In the genomic region with DNA sequence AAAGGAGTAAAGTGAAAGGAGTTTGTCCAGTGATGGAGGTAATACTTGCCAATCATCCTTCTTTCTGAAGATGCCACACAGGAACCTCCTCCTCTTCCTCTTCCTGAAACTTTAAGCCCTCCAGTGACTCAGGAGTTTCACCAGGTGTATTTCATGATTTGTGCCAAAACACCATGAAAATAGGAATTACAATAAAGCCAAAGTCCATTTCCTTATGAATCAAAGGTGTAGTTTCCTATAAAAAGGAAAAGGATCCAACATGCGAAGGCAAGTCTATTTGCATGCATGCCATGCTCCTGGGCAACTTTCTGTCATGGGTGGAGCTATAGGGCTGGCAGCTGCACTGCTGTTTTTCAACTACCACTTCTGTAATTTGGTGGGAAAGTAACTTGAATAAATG, we compare ENCODE assay signal across 26 cellular contexts. TPM values are rescaled to one million over a fixed set of nuclear protein-coding genes. Genes with fewer than 3 reads are reported as not detected.
DNase-seq lines count a peak whose midpoint lies in the region; ATAC-seq and TF ChIP-seq lines count a peak whose summit lies in the region.
"Had no signal": no experiment of that assay in that cellular context is flagged by ENCODE, and none has a peak within 500 bp of the region (broad histone marks: within the 10 kb centered on the region; RNA-seq: fewer than 3 reads in every experiment).

No MANE protein-coding gene starts in this region.

- H3K9me3 ChIP-seq in OCI-LY1 (ENCODE audit: low read length), result 0 out of 2 replicates have a peak, but pooled peaks cover 5% of the 10 kb centered on the region
- H3K9me3 ChIP-seq: body of pancreas, ovary, testis, vagina had no signal

- H3K79me2 ChIP-seq in GM23338 (replicated peaks; ENCODE audit: insufficient read depth), result no peaks in the 10 kb centered on the region
- H3K79me2 ChIP-seq in OCI-LY1 (ENCODE audit: insufficient read depth, low read length), result no peaks in the 10 kb centered on the region

- H3K4me3 ChIP-seq in GM23338, result no peak overlapping the region
- peak overlapping the region; percentile 5 for H3K4me3 ChIP-seq in OCI-LY1 (ENCODE audit: low read depth, low read length, poor library complexity, severe bottlenecking)
- H3K4me3 ChIP-seq in epithelial cell of esophagus (ENCODE audit: low read length), result no peak overlapping the region
- H3K4me3 ChIP-seq in coronary artery, result no peak overlapping the region
- H3K4me3 ChIP-seq: body of pancreas, ovary, right atrium auricular region, testis, vagina had no signal

- H3K36me3 ChIP-seq in GM23338 (ENCODE audit: insufficient read depth) (no peaks in the 10 kb centered on the region), OCI-LY1 (ENCODE audit: insufficient read depth, low read length) (peaks cover 6% of the 10 kb centered on the region; the same call in 1 of the 2 replicates)
- H3K36me3 ChIP-seq: ovary, right atrium auricular region, vagina had no signal

- H4K20me1 ChIP-seq in GM23338 (replicated peaks; ENCODE audit: insufficient read depth) (no peaks in the 10 kb centered on the region), OCI-LY1 (ENCODE audit: insufficient read depth, low read length) (no peaks in the 10 kb centered on the region)

- no peak overlapping the region for H3K4me2 ChIP-seq in GM23338
- peak overlapping the region; percentile 40 for H3K4me2 ChIP-seq in OCI-LY1 (ENCODE audit: low read length)

- peaks cover 9% of the 10 kb centered on the region for H3K9me2 ChIP-seq in GM23338 (ENCODE audit: insufficient read depth)
- no peaks in the 10 kb centered on the region for H3K9me2 ChIP-seq in OCI-LY1 (ENCODE audit: low read depth, low read length)

- DNase-seq in GM23338 (ENCODE audit: low spot score) (no peak), epithelial cell of esophagus (ENCODE audit: low read depth) (peak; percentile 42), coronary artery (ENCODE audit: low spot score) (no peak), HUDEP-2 (lab: John Stamatoyannopoulos, UW; ENCODE audit: unreplicated experiment in 76 of 76) (no peak)
- DNase-seq in stimulated activated naive B cell treated with anti-CD40 and anti-IgM and Interleukin-4, amounts not matched to agents 10 μg/mL and 1 μg/mL and 100 μg/mL, for 72 hours, result no peak
- DNase-seq: activated gamma-delta T cell treated with Interleukin-2 at 50 U/mL for 16 hours; activated T-cell treated with anti-CD3 and anti-CD28 coated beads, Interleukin-2, amount 50 U/mL, for 24 hours; body of pancreas; CD8-positive, alpha-beta T cell; DMS153; NCI-H2029 treated with DMSO at 0.1 percent for 48 hours; NCI-H446 treated with DMSO at 0.1 percent for 48 hours; nephron progenitor cell; ovary; stimulated activated CD4-positive, alpha-beta T cell treated with anti-CD3 and anti-CD28 coated beads, Interleukin-4, amount 100 ng/mL, for 1 hour; stimulated activated naive CD4-positive, alpha-beta T cell; testis had no signal

- no peak overlapping the region for H3K4me3 Mint-ChIP-seq in GM23338
- H3K4me3 Mint-ChIP-seq in stimulated activated naive B cell treated with anti-CD40 and anti-IgM and Interleukin-4, amounts not matched to agents 10 μg/mL and 1 μg/mL and 100 μg/mL, for 72 hours, result no peak overlapping the region
- H3K4me3 Mint-ChIP-seq: activated T-cell treated with anti-CD3 and anti-CD28 coated beads, Interleukin-2, amount 50 U/mL, for 24 hours; CD8-positive, alpha-beta T cell; nephron progenitor cell; T-helper 1 cell treated with Interleukin-12 subunit alpha and Interleukin-12 subunit beta and Interleukin-4 antibody, amounts not matched to agents 30 μg/mL and 1 μg/mL, for 36 hours had no signal

- H3K36me3 Mint-ChIP-seq in GM23338 (ENCODE audit: low read depth), result no peaks in the 10 kb centered on the region
- peaks cover 0 to 1% of the 10 kb centered on the region in 2 donors for H3K36me3 Mint-ChIP-seq in stimulated activated naive B cell treated with anti-CD40 and anti-IgM and Interleukin-4, amounts not matched to agents 10 μg/mL and 1 μg/mL and 100 μg/mL, for 72 hours
- H3K36me3 Mint-ChIP-seq: CD8-positive, alpha-beta T cell had no signal

- no peaks in the 10 kb centered on the region for H3K27me3 Mint-ChIP-seq in GM23338 (ENCODE audit: insufficient read depth, low read depth, poor library complexity)
- no peaks in the 10 kb centered on the region for H3K27me3 Mint-ChIP-seq in stimulated activated naive B cell treated with anti-CD40 and anti-IgM and Interleukin-4, amounts not matched to agents 10 μg/mL and 1 μg/mL and 100 μg/mL, for 72 hours

- H3K27me3 ChIP-seq in GM23338 (ENCODE audit: insufficient read depth) (no peaks in the 10 kb centered on the region), OCI-LY1 (ENCODE audit: insufficient read depth, low read length) (no peaks in the 10 kb centered on the region)
- H3K27me3 ChIP-seq: body of pancreas, ovary, right atrium auricular region, testis, vagina had no signal

- peak overlapping the region; percentile 4; the same call in 1 of the 2 replicates for H3K9ac ChIP-seq in OCI-LY1 (ENCODE audit: low read length)

- no peak overlapping the region for H3K27ac Mint-ChIP-seq in GM23338
- H3K27ac Mint-ChIP-seq in stimulated activated naive B cell treated with anti-CD40 and anti-IgM and Interleukin-4, amounts not matched to agents 10 μg/mL and 1 μg/mL and 100 μg/mL, for 72 hours, result peak overlapping the region; percentile 66
- H3K27ac Mint-ChIP-seq: activated T-cell treated with anti-CD3 and anti-CD28 coated beads, Interleukin-2, amount 50 U/mL, for 24 hours; CD8-positive, alpha-beta T cell; nephron progenitor cell; T-helper 1 cell treated with Interleukin-12 subunit alpha and Interleukin-12 subunit beta and Interleukin-4 antibody, amounts not matched to agents 30 μg/mL and 1 μg/mL, for 36 hours had no signal

- H3K9me3 Mint-ChIP-seq in GM23338, result no peaks in the 10 kb centered on the region
- H3K9me3 Mint-ChIP-seq in stimulated activated naive B cell treated with anti-CD40 and anti-IgM and Interleukin-4, amounts not matched to agents 10 μg/mL and 1 μg/mL and 100 μg/mL, for 72 hours, result no peaks in the 10 kb centered on the region
- H3K9me3 Mint-ChIP-seq: CD8-positive, alpha-beta T cell had no signal

- H2AFZ ChIP-seq in GM23338 (peak overlapping the region; percentile 52; the same call in 1 of the 2 replicates), OCI-LY1 (ENCODE audit: low read length) (peak overlapping the region; percentile 30; the same call in 1 of the 2 replicates)

- H3F3A ChIP-seq in GM23338 (replicated peaks; ENCODE audit: low read depth) (no peaks in the 10 kb centered on the region), OCI-LY1 (ENCODE audit: insufficient read depth, low read length) (no peaks in the 10 kb centered on the region)

- ATAC-seq in GM23338, result no peak
- ATAC-seq in stimulated activated naive B cell treated with anti-CD40 and anti-IgM and Interleukin-4, amounts not matched to agents 10 μg/mL and 1 μg/mL and 100 μg/mL, for 72 hours (replicated peaks), result no peak
- no peak for ATAC-seq in HG03039 (IDR thresholded peaks at IDR 0.05; ENCODE audit: unreplicated experiment)
- ATAC-seq: body of pancreas; CD8-positive, alpha-beta T cell; Panc1 had no signal

- H3K4me1 Mint-ChIP-seq in GM23338, result peaks cover 2% of the 10 kb centered on the region; the same call in 1 of the 3 replicates
- peaks cover 29 to 35% of the 10 kb centered on the region in 2 donors for H3K4me1 Mint-ChIP-seq in stimulated activated naive B cell treated with anti-CD40 and anti-IgM and Interleukin-4, amounts not matched to agents 10 μg/mL and 1 μg/mL and 100 μg/mL, for 72 hours
- H3K4me1 Mint-ChIP-seq: nephron progenitor cell had no signal

- TF ChIP-seq CTCF in GM23338 (conservative IDR thresholded peaks at IDR 0.05; ENCODE audit: low read depth in 2 of 2), result no peak
- no peak for TF ChIP-seq CTCF in OCI-LY1 (IDR thresholded peaks at IDR 0.05; ENCODE audit: low read length)
- no peak for TF ChIP-seq CTCF in epithelial cell of esophagus (IDR thresholded peaks at IDR 0.05; ENCODE audit: insufficient read depth, low read depth, low read length, missing control alignments)
- no peak for TF ChIP-seq CTCF in coronary artery (IDR thresholded peaks at IDR 0.05)

- H3K27ac ChIP-seq in GM23338 (ENCODE audit: low read depth) (no peak overlapping the region), OCI-LY1 (ENCODE audit: low read depth, low read length, poor library complexity, severe bottlenecking) (peak overlapping the region; percentile 69), coronary artery (no peak overlapping the region)
- H3K27ac ChIP-seq: body of pancreas, ovary, right atrium auricular region, testis, vagina had no signal

- H3K4me1 ChIP-seq in GM23338 (ENCODE audit: insufficient read depth) (no peaks in the 10 kb centered on the region), OCI-LY1 (ENCODE audit: insufficient read depth, low read length, severe bottlenecking) (peaks cover 48% of the 10 kb centered on the region)
- H3K4me1 ChIP-seq: right atrium auricular region, testis had no signal

TF ChIP-seq in GM23338, 12 proteins besides CTCF, POLR2A, EP300 and RAD21 (continues in another document):
- TF ChIP-seq ZNF331 (CRISPR knock-in tag; IDR thresholded peaks at IDR 0.05; ENCODE audit: low read depth) (no peak), NANOG (IDR thresholded peaks at IDR 0.05; ENCODE audit: borderline replicate concordance) (no peak), JUNB (IDR thresholded peaks at IDR 0.05; ENCODE audit: unreplicated experiment) (no peak), POLR2AphosphoS5 (IDR thresholded peaks at IDR 0.05; ENCODE audit: low read depth) (no peak), EZH2phosphoT487 (IDR thresholded peaks at IDR 0.05; ENCODE audit: unreplicated experiment) (no peak), ETS1 (IDR thresholded peaks at IDR 0.05) (no peak), CREB1 (CRISPR knock-in tag; IDR thresholded peaks at IDR 0.05; ENCODE audit: low read depth) (no peak)

RNA-seq across cellular contexts. Expression of gene POU2AF1, which starts 9.8 kb away (rescaled TPM):
- total RNA-seq in GM23338 (2014; rRNA removed; shearing (Covaris generic)), result not detected in 2 replicates
- polyA plus RNA-seq in GM23338 (2016; fragmentation: Nextera tagmentation; extraction: Ambion mirVana), result not detected in 2 replicates
- total RNA-seq: H1, LHCN-M2, SK-MEL-5, vagina had no signal
- polyA plus RNA-seq: H1 had no signal
